Comparison of ENCODE assay signal across 8 cellular contexts in the genomic region with DNA sequence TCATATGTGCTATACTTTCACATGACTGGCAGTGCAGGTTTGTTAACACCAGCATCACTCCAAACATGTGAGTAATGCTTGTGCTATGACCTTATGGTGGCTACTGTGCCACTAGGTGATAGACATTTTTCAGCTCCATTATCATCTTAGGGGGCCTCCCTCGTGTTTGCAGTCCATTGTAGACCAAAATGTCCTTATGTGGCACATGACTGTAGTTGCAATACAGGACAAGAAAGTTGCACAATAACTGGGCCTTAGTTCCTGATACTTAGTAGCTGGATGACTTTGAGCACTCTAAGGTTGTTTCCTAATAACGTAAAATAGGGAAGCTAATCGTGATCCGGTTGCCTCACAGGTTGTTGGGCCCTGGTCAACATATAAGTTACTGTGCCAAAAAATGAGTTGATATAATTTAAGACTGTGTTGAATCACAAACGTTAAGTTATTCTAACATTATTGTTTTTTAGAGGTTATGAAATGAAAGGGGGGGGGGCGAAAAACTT. TPM values are rescaled to one million over a fixed set of nuclear protein-coding genes. Genes with fewer than 3 reads are reported as not detected.
DNase-seq lines count a peak whose midpoint lies in the region; ATAC-seq and TF ChIP-seq lines count a peak whose summit lies in the region.

No MANE protein-coding gene starts in this region.

- intact Hi-C loops in dorsolateral prefrontal cortex (cut with DNase I): loop anchor here (5.0 to 10.0 kb wide), 5 partner anchors 116 to 437 kb away; partner anchors contain the start of genes POGZ (in 1 of the 2) and TMOD4 (in 1 of the 2)
- intact Hi-C loops in vagina (cut with DNase I): no loop called here

- TF ChIP-seq POLR2A in vagina (IDR thresholded peaks at IDR 0.05): no peak

- in situ Hi-C loops in HAP-1 (cut with MboI; ENCODE audit: low sequenced_read_pairs): no loop called here

- H3K4me3 ChIP-seq in HAP-1 (peak overlapping the region; percentile 71), dorsolateral prefrontal cortex (peak overlapping the region in 56 of 59 donors; percentile 68 to 99 (median 93)), mucosa of rectum (ENCODE audit: low read length in 2 of 2) (peak overlapping the region; percentile 78 to 79), vagina (peak overlapping the region; percentile 83 to 97)

- no peaks in the 10 kb centered on the region for H3K9me3 ChIP-seq in HAP-1
- H3K9me3 ChIP-seq in mucosa of rectum (ENCODE audit: control insufficient read depth in 2 of 2, low read length in 2 of 2): no peaks in the 10 kb centered on the region
- H3K9me3 ChIP-seq in vagina: no peaks in the 10 kb centered on the region

- H3K27me3 ChIP-seq in HAP-1 (ENCODE audit: low read depth) (no peaks in the 10 kb centered on the region), dorsolateral prefrontal cortex (no peaks in the 10 kb centered on the region), mucosa of rectum (ENCODE audit: control insufficient read depth in 2 of 2, insufficient read depth in 2 of 2, low read length in 2 of 2) (no peaks in the 10 kb centered on the region), vagina (no peaks in the 10 kb centered on the region)

- peaks cover 3% of the 10 kb centered on the region; the same call in 1 of the 2 replicates for H3K36me3 ChIP-seq in HAP-1 (replicated peaks)
- no peaks in the 10 kb centered on the region for H3K36me3 ChIP-seq in mucosa of rectum (ENCODE audit: control insufficient read depth in 2 of 2, insufficient read depth in 2 of 2, low read length in 2 of 2)
- H3K36me3 ChIP-seq in vagina: no peaks in the 10 kb centered on the region

- H3K27ac ChIP-seq in dorsolateral prefrontal cortex (peak overlapping the region in 56 of 59 donors; percentile 68 to 98 (median 94)), mucosa of rectum (ENCODE audit: low read depth in 2 of 2, low read length in 2 of 2) (peak overlapping the region; percentile 79 to 82), vagina (peak overlapping the region; percentile 94)

- peak overlapping the region in 1 of 2 donors; percentile 87 for H3K9ac ChIP-seq in mucosa of rectum (ENCODE audit: low read depth in 1 of 2, low read length in 2 of 2)

- peaks cover 9% of the 10 kb centered on the region; the same call in 1 of the 2 replicates for H3K4me1 ChIP-seq in HAP-1
- H3K4me1 ChIP-seq in mucosa of rectum (ENCODE audit: control insufficient read depth in 2 of 2, insufficient read depth in 2 of 2, low read length in 2 of 2): peaks cover 10 to 17% of the 10 kb centered on the region in 2 donors
- H3K4me1 ChIP-seq in vagina: peaks cover 38% of the 10 kb centered on the region

- TF ChIP-seq CTCF in dorsolateral prefrontal cortex (IDR thresholded peaks at IDR 0.05 in 54 of 56, conservative IDR thresholded peaks at IDR 0.05 in 2 of 56; ENCODE audit: low read depth in 1 of 56, partially characterized antibody in 56 of 56) (no peak), vagina (IDR thresholded peaks at IDR 0.05) (no peak)

- ATAC-seq in GM18520 (IDR thresholded peaks at IDR 0.05; ENCODE audit: unreplicated experiment) (no peak), GM18502 (IDR thresholded peaks at IDR 0.05; ENCODE audit: poor library complexity, unreplicated experiment) (no peak)

- no peak for DNase-seq in HAP-1 (ENCODE audit: low spot score in 2 of 2)
- DNase-seq in RKO (ENCODE audit: low spot score): peak; percentile 53
- DNase-seq in dorsolateral prefrontal cortex: no peak
- peak in 1 of 2 donors; percentile 91 for DNase-seq in vagina (ENCODE audit: extremely low spot score in 2 of 2)
- no peak for DNase-seq in DMS114 treated with DMSO at 0.1 percent for 48 hours (lab: John Stamatoyannopoulos, UW; ENCODE audit: unreplicated experiment)

RNA-seq across cellular contexts. Expression of gene SNX27, which starts 0.5 kb away (rescaled TPM):
- 100 to 1,000 TPM in 27 of 120 experiments, 10 to 100 TPM in 93; 71.9 to 121 (median 93.6) TPM for total RNA-seq in dorsolateral prefrontal cortex
- 50.6 TPM for total RNA-seq in vagina
